8 cellular contexts compared by ENCODE assay signal in genomic region chr1:8726801-8727186, GRCh38.
DNase-seq lines count a peak whose midpoint lies in the region; ATAC-seq and TF ChIP-seq lines count a peak whose summit lies in the region.
"Not testable (repeated sequence)": the region's sequence is repeated elsewhere in the genome, so short reads cannot be mapped to it uniquely, and the experiment has no call there.

No MANE protein-coding gene starts in this region.

- not testable (repeated sequence) for H3K9me3 ChIP-seq in A673 (ENCODE audit: low read depth, low read length, poor library complexity, severe bottlenecking)

- peaks cover 12% of the 10 kb centered on the region for H3K9me3 Mint-ChIP-seq in HFFc6
- H3K9me3 Mint-ChIP-seq in activated CD8-positive, alpha-beta T cell treated with anti-CD3 and anti-CD28 coated beads for 36 hours; endothelial cell (ENCODE audit: unreplicated experiment); nephron: not testable (repeated sequence)

- not testable (repeated sequence) for BruUV-seq in A673 (replicated peaks; lab: Mats Ljungman, UMichigan)

- not testable (repeated sequence) for ATAC-seq in activated CD8-positive, alpha-beta T cell treated with anti-CD3 and anti-CD28 coated beads for 36 hours
- ATAC-seq in left colon = peak; percentile 33

- not testable (repeated sequence) for H3K4me3 Mint-ChIP-seq in HFFc6; activated CD8-positive, alpha-beta T cell treated with anti-CD3 and anti-CD28 coated beads for 36 hours; endothelial cell (ENCODE audit: unreplicated experiment); nephron

- H3K27me3 Mint-ChIP-seq in HFFc6 (ENCODE audit: insufficient read depth); activated CD8-positive, alpha-beta T cell treated with anti-CD3 and anti-CD28 coated beads for 36 hours; endothelial cell (ENCODE audit: unreplicated experiment); nephron (ENCODE audit: low read depth): not testable (repeated sequence)

- H3K27ac Mint-ChIP-seq in HFFc6; activated CD8-positive, alpha-beta T cell treated with anti-CD3 and anti-CD28 coated beads for 36 hours; endothelial cell (ENCODE audit: unreplicated experiment): not testable (repeated sequence)
- peak overlapping the region in 2 of 3 experiments; percentile 19 to 26 for H3K27ac Mint-ChIP-seq in nephron

- not testable (repeated sequence) for H3K4me3 ChIP-seq in A673 (ENCODE audit: low read depth, low read length, poor library complexity, severe bottlenecking)

- peak overlapping the region; percentile 41 for H3K27ac ChIP-seq in A673 (ENCODE audit: low read depth, low read length, poor library complexity, severe bottlenecking)
- H3K27ac ChIP-seq in RWPE1 = peak overlapping the region; percentile 67

- not testable (repeated sequence) for H3K36me3 ChIP-seq in A673 (ENCODE audit: insufficient read depth, low read length, poor library complexity, severe bottlenecking)

- H3K4me1 Mint-ChIP-seq in HFFc6 (ENCODE audit: low read depth); endothelial cell (ENCODE audit: unreplicated experiment): not testable (repeated sequence)
- H3K4me1 Mint-ChIP-seq in activated CD8-positive, alpha-beta T cell treated with anti-CD3 and anti-CD28 coated beads for 36 hours (ENCODE audit: low read depth) = peaks cover 16% of the 10 kb centered on the region
- H3K4me1 Mint-ChIP-seq in nephron = peaks cover 38% of the 10 kb centered on the region

- not testable (repeated sequence) for DNase-seq in A673 (ENCODE audit: low spot score); HFFc6; RWPE1 (ENCODE audit: low spot score); activated CD8-positive, alpha-beta T cell treated with anti-CD3 and anti-CD28 coated beads for 36 hours; endothelial cell (ENCODE audit: low spot score); left colon
- peak; percentile 25 for DNase-seq in retina

- POLR2A ChIA-PET in A673 (lab: Charles Lee; ENCODE audit: low non-redundant PET); RWPE1 (lab: Yijun Ruan, JAX; ENCODE audit: low non-redundant PET); activated CD8-positive, alpha-beta T cell treated with anti-CD3 and anti-CD28 coated beads for 36 hours (lab: Charles Lee): not testable (repeated sequence)

- peaks cover 48% of the 10 kb centered on the region for H3K4me1 ChIP-seq in A673 (ENCODE audit: insufficient read depth, low read length, poor library complexity, severe bottlenecking)

- not testable (repeated sequence) for TF ChIP-seq CTCF in A673 (conservative IDR thresholded peaks at IDR 0.05; ENCODE audit: low read depth, low read length); nephron (IDR thresholded peaks at IDR 0.05; ENCODE audit: unreplicated experiment in 3 of 3)
- TF ChIP-seq CTCF in HFFc6 (IDR thresholded peaks at IDR 0.05) (peak; percentile 37; the same call in 1 of the 2 replicates), RWPE1 (conservative IDR thresholded peaks at IDR 0.05; ENCODE audit: low read depth) (0 out of 2 replicates have a peak, but pooled peaks have one; percentile 27), endothelial cell (IDR thresholded peaks at IDR 0.05; ENCODE audit: unreplicated experiment) (peak; percentile 18)
- TF ChIP-seq CTCF in activated CD8-positive, alpha-beta T cell treated with anti-CD3 and anti-CD28 coated beads for 36 hours (IDR thresholded peaks at IDR 0.05) = peak; percentile 44

- CTCF ChIA-PET in A673 (lab: Charles Lee) = interaction anchor here (0.6 to 1.9 kb wide), 7 partner anchors 23 to 887 kb away, joined by 3 to 14 read pairs (median 4); no protein-coding TSS in a partner anchor
- CTCF ChIA-PET in RWPE1 (lab: Yijun Ruan, JAX) = interaction anchor here (0.5 to 2.1 kb wide), 18 partner anchors 11 to 756 kb away, joined by 3 to 8 read pairs (median 4); no protein-coding TSS in a partner anchor
- CTCF ChIA-PET in activated CD8-positive, alpha-beta T cell treated with anti-CD3 and anti-CD28 coated beads for 36 hours (lab: Charles Lee) = interaction anchor here (0.6 to 11.8 kb wide), 61 partner anchors 8 to 715 kb away, joined by 3 to 147 read pairs (median 5); no protein-coding TSS in a partner anchor

- H3K27me3 ChIP-seq in A673 (replicated peaks; ENCODE audit: insufficient read depth, low read depth, low read length, poor library complexity) = not testable (repeated sequence)

- H3K36me3 Mint-ChIP-seq in HFFc6 (ENCODE audit: low read depth) (peaks cover 12% of the 10 kb centered on the region; the same call in 1 of the 2 replicates), endothelial cell (ENCODE audit: low read depth, unreplicated experiment) (peaks cover 13% of the 10 kb centered on the region), nephron (ENCODE audit: low read depth) (peaks cover 19% of the 10 kb centered on the region)
- not testable (repeated sequence) for H3K36me3 Mint-ChIP-seq in activated CD8-positive, alpha-beta T cell treated with anti-CD3 and anti-CD28 coated beads for 36 hours (ENCODE audit: low read depth)

- intact Hi-C loops in A673 (cut with micrococcal nuclease; ENCODE audit: unreplicated experiment) (loop anchor here (1.0 kb wide), 1 partner anchor 165 kb away; no protein-coding TSS in a partner anchor), left colon (cut with DNase I, micrococcal nuclease) (loop anchor here in 1 of 2 donors (5.0 kb wide), 2 partner anchors 164 to 374 kb away; no protein-coding TSS in a partner anchor)
- intact Hi-C loops in activated CD8-positive, alpha-beta T cell treated with anti-CD3 and anti-CD28 coated beads for 36 hours (cut with micrococcal nuclease) = loop anchor here (2.0 to 10.0 kb wide), 2 partner anchors 118 to 166 kb away; no protein-coding TSS in a partner anchor
